Comparison of ENCODE assay signal across 10 cellular contexts in the genomic region with DNA sequence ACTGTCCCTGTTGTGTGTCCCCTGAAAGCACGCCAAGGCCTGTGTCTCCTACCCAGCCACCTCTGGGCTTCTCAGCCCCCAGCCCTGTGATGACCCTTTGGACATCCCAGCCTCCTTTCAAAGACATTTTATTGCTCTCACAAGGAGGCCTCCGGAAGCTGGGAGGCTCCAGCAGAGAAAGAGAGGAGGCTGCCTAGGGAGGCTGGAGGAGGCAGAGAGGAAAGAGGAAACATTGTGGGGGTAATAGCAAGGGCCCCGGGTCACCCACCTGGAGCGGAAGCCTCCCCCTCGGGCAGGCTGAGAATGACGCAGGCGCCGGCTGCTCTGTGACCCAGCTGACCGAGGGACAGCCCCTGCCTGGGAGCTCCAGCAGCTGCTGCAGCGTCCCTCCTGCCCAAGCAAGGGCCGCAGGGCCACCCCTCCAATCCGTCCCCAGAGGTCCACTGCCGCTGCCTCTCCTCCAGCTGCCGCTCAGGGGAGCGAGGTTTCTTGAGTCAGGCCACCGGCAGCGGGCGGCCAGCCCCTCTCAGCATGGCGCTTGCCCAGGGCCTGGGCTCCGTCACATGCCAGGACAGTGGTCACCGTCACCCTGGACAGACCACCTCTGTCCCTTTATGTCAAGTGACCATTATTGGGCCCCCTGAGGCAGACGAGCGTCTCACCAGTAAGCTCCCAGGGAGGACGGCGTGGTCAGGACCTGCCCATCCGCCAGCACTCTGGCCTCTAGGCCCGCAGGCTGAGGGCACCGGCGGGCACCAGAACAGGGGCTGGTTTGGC. TPM values are rescaled to one million over a fixed set of nuclear protein-coding genes. Genes with fewer than 3 reads are reported as not detected.
DNase-seq lines count a peak whose midpoint lies in the region; FAIRE-seq and TF ChIP-seq lines count a peak whose summit lies in the region.
"Had no signal": no experiment of that assay in that cellular context is flagged by ENCODE, and none has a peak within 500 bp of the region (broad histone marks: within the 10 kb centered on the region; RNA-seq: fewer than 3 reads in every experiment).

No MANE protein-coding gene starts in this region.

- TF ChIP-seq CTCF in Loucy (conservative IDR thresholded peaks at IDR 0.05; ENCODE audit: low read length) (no peak), neutrophil (IDR thresholded peaks at IDR 0.05) (no peak)

- no peaks in the 10 kb centered on the region for H3K27me3 ChIP-seq in Loucy (ENCODE audit: insufficient read depth, low read length, poor library complexity, severe bottlenecking)
- peaks cover 90% of the 10 kb centered on the region for H3K27me3 ChIP-seq in neutrophil
- no peaks in the 10 kb centered on the region for H3K27me3 ChIP-seq in MG63

- H3K4me3 ChIP-seq in Loucy (ENCODE audit: low read length, poor library complexity, severe bottlenecking) (peak overlapping the region; percentile 84), neutrophil (ENCODE audit: low read depth in 1 of 2, low read length in 1 of 2) (peak overlapping the region; percentile 52 to 53), MG63 (no peak overlapping the region)

- DNase-seq in DMS53 treated with DMSO at 0.1 percent for 48 hours (lab: John Stamatoyannopoulos, UW; ENCODE audit: unreplicated experiment) (peak; percentile 61), dermis microvascular lymphatic vessel endothelial cell (ENCODE audit: low read depth in 2 of 2) (peak; percentile 82 to 94), T-helper 1 cell (no peak), GM12892 (ENCODE audit: insufficient read length) (no peak), MG63 (no peak), H4 (ENCODE audit: low spot score) (no peak)
- DNase-seq: foreskin keratinocyte had no signal

- H3K36me3 ChIP-seq in Loucy (ENCODE audit: insufficient read depth, low read length) (no peaks in the 10 kb centered on the region), neutrophil (no peaks in the 10 kb centered on the region), MG63 (no peaks in the 10 kb centered on the region)

- FAIRE-seq in GM12892 (lab: Jason Lieb, UNC), result no peak

- no peaks in the 10 kb centered on the region for H3K9me3 ChIP-seq in Loucy (ENCODE audit: insufficient read depth, low read depth, low read length)
- H3K9me3 ChIP-seq in neutrophil, result no peaks in the 10 kb centered on the region
- no peaks in the 10 kb centered on the region for H3K9me3 ChIP-seq in MG63

- H2AFZ ChIP-seq in Loucy (ENCODE audit: low read length), result peak overlapping the region; percentile 75

- H4K20me1 ChIP-seq in Loucy (ENCODE audit: insufficient read depth, low read length, poor library complexity, severe bottlenecking), result no peaks in the 10 kb centered on the region

- H3F3A ChIP-seq in Loucy (ENCODE audit: low read depth), result peaks cover 9% of the 10 kb centered on the region; the same call in 1 of the 2 replicates

- peak overlapping the region; percentile 98 for H3K4me2 ChIP-seq in Loucy (ENCODE audit: low read depth, low read length, poor library complexity, severe bottlenecking)

- no peaks in the 10 kb centered on the region for H3K9me2 ChIP-seq in Loucy (replicated peaks; ENCODE audit: low read depth, low read length)

- peak overlapping the region; percentile 96 for H3K9ac ChIP-seq in Loucy (ENCODE audit: low read depth, low read length, poor library complexity, severe bottlenecking)

- no peak for TF ChIP-seq POLR2A in GM12892 (IDR thresholded peaks at IDR 0.05; ENCODE audit: low read depth, low read length)

- H3K79me2 ChIP-seq in Loucy (ENCODE audit: insufficient read depth, low read length), result peaks cover 52% of the 10 kb centered on the region

- H3K4me1 ChIP-seq in Loucy (ENCODE audit: insufficient read depth, low read length, poor library complexity, severe bottlenecking) (peaks cover 62% of the 10 kb centered on the region), neutrophil (ENCODE audit: control insufficient read depth in 1 of 2, insufficient read depth in 1 of 2, low read depth in 1 of 2, low read length in 1 of 2) (peaks cover 37 to 39% of the 10 kb centered on the region in 2 experiments)
- H3K4me1 ChIP-seq: foreskin keratinocyte had no signal

- H3K27ac ChIP-seq in neutrophil, result no peak overlapping the region
- H3K27ac ChIP-seq: foreskin keratinocyte, HL-60 had no signal

RNA-seq across cellular contexts. Expression of gene ACTG1, which starts 29.3 kb away (rescaled TPM):
- total RNA-seq in dermis microvascular lymphatic vessel endothelial cell, result 6,103 and 8,158 TPM in 2 replicates
- 2,092 TPM for polyA plus RNA-seq in GM12892 (2012; ENCODE audit: missing spikeins)
- total RNA-seq in MG63 (2014; rRNA removed; shearing (Covaris generic); ENCODE audit: low replicate concordance), result 5,061 and 6,321 TPM in 2 replicates
- total RNA-seq in H4 (2014; rRNA removed; shearing (Covaris generic)), result 1,105 and 1,576 TPM in 2 replicates

RNA-seq across cellular contexts. Expression of gene FSCN2, which starts 44.9 kb away (rescaled TPM):
- 0.26 and 0.76 TPM in 2 replicates for total RNA-seq in dermis microvascular lymphatic vessel endothelial cell
- 0.87 TPM for polyA plus RNA-seq in GM12892 (2012; ENCODE audit: missing spikeins)
- total RNA-seq in MG63 (2014; rRNA removed; shearing (Covaris generic); ENCODE audit: low replicate concordance), result 0.12 TPM in 1 of 2 replicates, not detected in the other
- 0.27 TPM in 1 of 2 replicates, not detected in the other for total RNA-seq in H4 (2014; rRNA removed; shearing (Covaris generic))
- total RNA-seq: foreskin keratinocyte had no signal
- polyA plus RNA-seq: foreskin keratinocyte had no signal

Comparison
In these comparisons a context has a peak if more than half of its experiments do, and no peak if none do; other contexts are left out.
1. DNase-seq: peak in DMS53 treated with DMSO at 0.1 percent for 48 hours (single experiment) and dermis microvascular lymphatic vessel endothelial cell (2 of 2); none in T-helper 1 cell (0 of 5), GM12892 (single experiment), MG63 (single experiment) and H4 (single experiment).